ENCODE assay signal across 21 cellular contexts in genomic region chr2:144279165-144279564, GRCh38.
"Had no signal": no experiment of that assay in that cellular context is flagged by ENCODE, and none has a peak within 500 bp of the region (broad histone marks: within the 10 kb centered on the region; RNA-seq: fewer than 3 reads in every experiment).

No MANE protein-coding gene starts in this region.

- ATAC-seq: activated T-cell treated with anti-CD3 and anti-CD28 coated beads, Interleukin-2, amount 50 U/mL, for 4 hours; activated T-helper 17 cell treated with anti-CD3 and anti-CD28 coated beads, Interleukin-2, amount 50 U/mL, for 72 hours; PC-3 had no signal

- H3K9me3 Mint-ChIP-seq: activated CD4-positive, alpha-beta memory T cell treated with anti-CD3 and anti-CD28 coated beads for 36 hours; activated CD4-positive, alpha-beta T cell treated with anti-CD3 and anti-CD28 coated beads, Interleukin-2, amount 10 ng/mL, durations not matched to agents 7 days and 5 days; activated naive CD4-positive, alpha-beta T cell treated with anti-CD3 and anti-CD28 coated beads for 36 hours; activated T-cell treated with anti-CD3 and anti-CD28 coated beads, Interleukin-2, amount 50 U/mL, for 4 hours; activated T-helper 17 cell treated with anti-CD3 and anti-CD28 coated beads, Interleukin-2, amount 50 U/mL, for 72 hours had no signal

- DNase-seq: activated CD4-positive, alpha-beta memory T cell treated with anti-CD3 and anti-CD28 coated beads for 36 hours; activated CD4-positive, alpha-beta T cell treated with anti-CD3 and anti-CD28 coated beads, Interleukin-2, amount 10 ng/mL, durations not matched to agents 7 days and 5 days; activated CD4-positive, CD25-positive, alpha-beta regulatory T cell; activated gamma-delta T cell; activated naive CD4-positive, alpha-beta T cell treated with anti-CD3 and anti-CD28 coated beads for 36 hours; activated T-cell treated with anti-CD3 and anti-CD28 coated beads, Interleukin-2, amount 50 U/mL, for 4 hours; amygdala; NCI-H1105; NCI-H1436; NCI-H1694 treated with DMSO at 0.1 percent for 48 hours; NCI-H2029 treated with DMSO at 0.1 percent for 48 hours; NCI-H345; NCI-H510A; PC-3; SHP77; T1000 had no signal

- H3K4me2 ChIP-seq: KMS-11 had no signal

- H3K27ac Mint-ChIP-seq: activated CD4-positive, alpha-beta memory T cell treated with anti-CD3 and anti-CD28 coated beads for 36 hours; activated CD4-positive, alpha-beta T cell treated with anti-CD3 and anti-CD28 coated beads, Interleukin-2, amount 10 ng/mL, durations not matched to agents 7 days and 5 days; activated naive CD4-positive, alpha-beta T cell treated with anti-CD3 and anti-CD28 coated beads for 36 hours; activated naive CD8-positive, alpha-beta T cell; activated T-helper 17 cell treated with anti-CD3 and anti-CD28 coated beads, Interleukin-2, amount 50 U/mL, for 72 hours; brain had no signal

- H3K27me3 ChIP-seq: SJSA1 had no signal

- H3K4me1 ChIP-seq: SJSA1 had no signal

- H3K36me3 ChIP-seq: SJSA1 had no signal

- H3K4me1 Mint-ChIP-seq: activated CD4-positive, alpha-beta T cell treated with anti-CD3 and anti-CD28 coated beads, Interleukin-2, amount 10 ng/mL, durations not matched to agents 7 days and 5 days; brain had no signal

- H3K4me3 Mint-ChIP-seq: activated CD4-positive, alpha-beta memory T cell treated with anti-CD3 and anti-CD28 coated beads for 36 hours; activated CD4-positive, alpha-beta T cell treated with anti-CD3 and anti-CD28 coated beads, Interleukin-2, amount 10 ng/mL, durations not matched to agents 7 days and 5 days; activated naive CD4-positive, alpha-beta T cell treated with anti-CD3 and anti-CD28 coated beads for 36 hours; activated naive CD8-positive, alpha-beta T cell; activated T-cell treated with anti-CD3 and anti-CD28 coated beads, Interleukin-2, amount 50 U/mL, for 4 hours; activated T-helper 17 cell treated with anti-CD3 and anti-CD28 coated beads, Interleukin-2, amount 50 U/mL, for 72 hours; brain had no signal

- H3K4me3 ChIP-seq: SJSA1 had no signal

- H3K9ac ChIP-seq: KMS-11 had no signal

- H3K9me3 ChIP-seq: SJSA1 had no signal

- H3K27ac ChIP-seq: KMS-11, SJSA1 had no signal

- H3K27me3 Mint-ChIP-seq: activated CD4-positive, alpha-beta memory T cell treated with anti-CD3 and anti-CD28 coated beads for 36 hours; activated CD4-positive, alpha-beta T cell treated with anti-CD3 and anti-CD28 coated beads, Interleukin-2, amount 10 ng/mL, durations not matched to agents 7 days and 5 days; activated naive CD8-positive, alpha-beta T cell; activated T-helper 17 cell treated with anti-CD3 and anti-CD28 coated beads, Interleukin-2, amount 50 U/mL, for 72 hours; brain had no signal

- H3K36me3 Mint-ChIP-seq: activated CD4-positive, alpha-beta memory T cell treated with anti-CD3 and anti-CD28 coated beads for 36 hours; activated naive CD8-positive, alpha-beta T cell had no signal
